1 cellular context compared by ENCODE assay signal in genomic region chr3:71253169-71253568, GRCh38.
A peak's percentile ranks its signal among the peaks of the same experiment; 100 is the strongest.
TF ChIP-seq lines count a peak whose summit lies in the region.

No MANE protein-coding gene starts in this region.

TF ChIP-seq in K562, 482 proteins besides CTCF, POLR2A, EP300 and RAD21:
- no peak for TF ChIP-seq FOXA1 (IDR thresholded peaks at IDR 0.05; ENCODE audit: borderline replicate concordance)
- peak; percentile 57 for TF ChIP-seq ZFP36 (IDR thresholded peaks at IDR 0.05; ENCODE audit: low read depth, low read length, partially characterized antibody)
- no peak for TF ChIP-seq ZNF695 (CRISPR knock-in tag; IDR thresholded peaks at IDR 0.05)
- TF ChIP-seq MNT (conservative IDR thresholded peaks at IDR 0.05), result no peak
- no peak for TF ChIP-seq PBX2 (CRISPR knock-in tag; IDR thresholded peaks at IDR 0.05; ENCODE audit: low read depth)
- TF ChIP-seq PBX2 (tag; conservative IDR thresholded peaks at IDR 0.05; ENCODE audit: low read depth), result no peak
- peak; percentile 79 for TF ChIP-seq BCOR (IDR thresholded peaks at IDR 0.05)
- peak; percentile 98 for TF ChIP-seq RBM25 (IDR thresholded peaks at IDR 0.05; ENCODE audit: low read depth, low read length, severe bottlenecking)
- 0 out of 4 replicates have a peak, but pooled peaks have one; percentile 11 to 43 for TF ChIP-seq KDM1A (IDR thresholded peaks at IDR 0.05)
- 0 out of 4 replicates have a peak, but pooled peaks of 1 of the 2 experiments have one; percentile 19 for TF ChIP-seq RCOR1 (IDR thresholded peaks at IDR 0.05; ENCODE audit: borderline replicate concordance in 1 of 2, low read depth in 2 of 2, low read length in 2 of 2)
